ENCODE assay signal across 8 cellular contexts in the genomic region with DNA sequence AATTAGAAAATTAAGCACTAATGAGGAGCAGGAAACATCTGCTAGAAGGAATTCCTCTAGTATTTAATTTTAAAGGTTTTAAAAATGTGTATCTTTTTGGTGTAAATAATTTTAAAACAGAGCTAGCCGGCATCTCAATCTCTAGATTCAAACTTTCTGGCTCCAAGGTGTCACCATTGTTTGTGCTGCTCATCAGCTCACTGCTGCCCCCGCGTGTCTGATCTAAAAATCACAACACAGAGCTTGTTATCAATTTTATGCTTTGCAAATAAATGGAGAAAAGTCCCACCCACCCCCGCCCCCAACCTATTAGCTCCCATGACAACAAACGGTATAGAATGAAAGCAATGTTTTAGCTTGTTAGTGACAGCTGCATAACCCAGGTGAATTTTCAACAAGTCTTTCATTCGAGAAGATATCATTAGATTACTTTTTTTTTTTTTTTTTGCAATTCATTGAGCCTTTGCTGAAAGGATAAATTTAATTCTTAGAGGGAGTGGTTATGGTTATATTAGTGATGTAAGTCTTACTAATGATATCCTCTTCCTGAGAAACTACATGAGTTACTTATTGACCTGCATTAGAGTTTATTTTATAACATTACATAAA. TPM values are rescaled to one million over a fixed set of nuclear protein-coding genes. Genes with fewer than 3 reads are reported as not detected.
DNase-seq lines count a peak whose midpoint lies in the region; ATAC-seq and TF ChIP-seq lines count a peak whose summit lies in the region.

No MANE protein-coding gene starts in this region.

- no peaks in the 10 kb centered on the region for H3K27me3 ChIP-seq in kidney epithelial cell (ENCODE audit: control insufficient read depth, insufficient read depth, low read length)

- no peaks in the 10 kb centered on the region for H3K36me3 ChIP-seq in kidney epithelial cell (ENCODE audit: control insufficient read depth, insufficient read depth, low read length)

- H3K4me3 ChIP-seq in kidney epithelial cell (ENCODE audit: low read depth, low read length), result peak overlapping the region; percentile 32

- DNase-seq in COLO829 (ENCODE audit: low spot score) (peak; percentile 92), NCI-H2227 treated with DMSO at 0.1 percent for 48 hours (lab: John Stamatoyannopoulos, UW) (peak; percentile 83), cerebellar cortex (ENCODE audit: low spot score) (peak; percentile 79), kidney epithelial cell (ENCODE audit: low read depth) (peak; percentile 48)
- DNase-seq in activated CD4-positive, CD25-positive, alpha-beta regulatory T cell treated with anti-CD3 and anti-CD28 coated beads, Interleukin-2, amount 50 U/mL, for 16 hours (ENCODE audit: low read depth, low spot score), result peak; percentile 75
- peak; percentile 75 to 76 for DNase-seq in stimulated activated CD4-positive, alpha-beta T cell treated with anti-CD3 and anti-CD28 coated beads, Interleukin-15, amount 100 ng/mL, for 1 hour (ENCODE audit: low read depth in 1 of 2, low spot score in 1 of 2)

- peak; percentile 69 for TF ChIP-seq CTCF in kidney epithelial cell (IDR thresholded peaks at IDR 0.05; ENCODE audit: insufficient read depth, low read length, poor library complexity, severe bottlenecking)

- peak; percentile 48 for ATAC-seq in HG02759 (IDR thresholded peaks at IDR 0.05; ENCODE audit: unreplicated experiment)
- no peak for ATAC-seq in GM19455 (IDR thresholded peaks at IDR 0.05; ENCODE audit: unreplicated experiment)

RNA-seq across cellular contexts. Expression of gene ABHD12B, which starts 11.3 kb away (rescaled TPM):
- total RNA-seq in kidney epithelial cell, result not detected in 2 replicates

RNA-seq across cellular contexts. Expression of gene NIN, which starts 29.6 kb away (rescaled TPM):
- 27.7 and 28.9 TPM in 2 replicates for total RNA-seq in kidney epithelial cell
